ENCODE assay signal across 1 cellular context in the genomic region with DNA sequence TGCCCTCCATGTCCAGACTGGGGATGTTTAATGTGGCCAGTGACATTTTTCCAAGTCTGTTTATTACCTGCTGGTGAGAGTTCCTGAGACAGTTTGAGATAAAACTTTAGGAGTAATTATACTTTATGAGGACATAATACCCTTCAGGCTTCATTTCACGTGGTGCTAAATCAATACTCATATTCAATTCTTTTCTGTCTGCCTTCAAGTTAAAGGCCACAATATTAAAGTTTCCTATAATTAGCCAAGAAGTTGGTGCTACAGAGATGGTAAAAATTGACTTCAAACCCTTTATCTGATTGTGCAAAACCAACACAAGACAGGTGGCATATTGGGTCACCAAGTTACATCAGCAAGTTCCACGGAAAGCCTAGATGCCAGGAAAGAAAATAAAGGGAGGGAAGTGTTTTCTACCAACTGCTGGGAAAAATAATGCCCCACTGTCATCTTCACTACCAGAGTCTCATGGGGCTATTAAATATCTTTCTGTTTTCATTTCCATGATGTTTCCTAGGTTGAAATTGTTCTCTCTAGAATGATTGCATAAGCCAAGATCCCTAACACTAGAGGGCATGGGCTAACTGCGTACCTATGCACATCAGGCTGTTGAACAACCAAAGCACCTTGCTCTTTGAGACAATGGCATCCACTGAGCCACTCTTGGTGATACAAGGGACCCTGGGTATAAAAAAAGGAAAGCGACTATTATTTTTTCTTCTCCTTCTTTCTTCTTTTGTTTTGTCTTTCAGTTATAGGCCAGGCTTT.
TF ChIP-seq lines count a peak whose summit lies in the region.

No MANE protein-coding gene starts in this region.

TF ChIP-seq in HEK293, 187 proteins besides CTCF, POLR2A, EP300 and RAD21 (continued from another document and continues in another):
- TF ChIP-seq, protein P1, sequence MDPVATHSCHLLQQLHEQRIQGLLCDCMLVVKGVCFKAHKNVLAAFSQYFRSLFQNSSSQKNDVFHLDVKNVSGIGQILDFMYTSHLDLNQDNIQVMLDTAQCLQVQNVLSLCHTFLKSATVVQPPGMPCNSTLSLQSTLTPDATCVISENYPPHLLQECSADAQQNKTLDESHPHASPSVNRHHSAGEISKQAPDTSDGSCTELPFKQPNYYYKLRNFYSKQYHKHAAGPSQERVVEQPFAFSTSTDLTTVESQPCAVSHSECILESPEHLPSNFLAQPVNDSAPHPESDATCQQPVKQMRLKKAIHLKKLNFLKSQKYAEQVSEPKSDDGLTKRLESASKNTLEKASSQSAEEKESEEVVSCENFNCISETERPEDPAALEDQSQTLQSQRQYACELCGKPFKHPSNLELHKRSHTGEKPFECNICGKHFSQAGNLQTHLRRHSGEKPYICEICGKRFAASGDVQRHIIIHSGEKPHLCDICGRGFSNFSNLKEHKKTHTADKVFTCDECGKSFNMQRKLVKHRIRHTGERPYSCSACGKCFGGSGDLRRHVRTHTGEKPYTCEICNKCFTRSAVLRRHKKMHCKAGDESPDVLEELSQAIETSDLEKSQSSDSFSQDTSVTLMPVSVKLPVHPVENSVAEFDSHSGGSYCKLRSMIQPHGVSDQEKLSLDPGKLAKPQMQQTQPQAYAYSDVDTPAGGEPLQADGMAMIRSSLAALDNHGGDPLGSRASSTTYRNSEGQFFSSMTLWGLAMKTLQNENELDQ (tag by site-specific recombination; IDR thresholded peaks at IDR 0.05; ENCODE audit: low read depth) = no peak
- TF ChIP-seq ZFP69B (tag by site-specific recombination; IDR thresholded peaks at IDR 0.05) (no peak), ZFHX2 (tag by site-specific recombination; conservative IDR thresholded peaks at IDR 0.05) (no peak), ZNF555 (tag by site-specific recombination; conservative IDR thresholded peaks at IDR 0.05) (no peak), ZNF366 (tag by site-specific recombination; conservative IDR thresholded peaks at IDR 0.05) (no peak), EGR2 (tag by site-specific recombination; IDR thresholded peaks at IDR 0.05; ENCODE audit: low read depth) (no peak), ZNF585B (tag by site-specific recombination; IDR thresholded peaks at IDR 0.05) (no peak), ZNF571 (tag by site-specific recombination; IDR thresholded peaks at IDR 0.05) (no peak), TCF7L2 (IDR thresholded peaks at IDR 0.05; ENCODE audit: borderline replicate concordance, low read depth, low read length) (no peak), GLI4 (tag by site-specific recombination; IDR thresholded peaks at IDR 0.05) (no peak), ZNF423 (tag by site-specific recombination; IDR thresholded peaks at IDR 0.05) (no peak), OVOL3 (tag by site-specific recombination; IDR thresholded peaks at IDR 0.05) (no peak), GFI1B (tag by site-specific recombination; IDR thresholded peaks at IDR 0.05) (no peak), YY1 (tag by site-specific recombination; IDR thresholded peaks at IDR 0.05) (0 out of 2 replicates have a peak, but pooled peaks have one; percentile 20), ZNF350 (tag by site-specific recombination; IDR thresholded peaks at IDR 0.05) (no peak), SALL2 (tag by site-specific recombination; IDR thresholded peaks at IDR 0.05; ENCODE audit: borderline replicate concordance) (no peak), ZNF311 (tag by site-specific recombination; IDR thresholded peaks at IDR 0.05; ENCODE audit: borderline replicate concordance) (no peak), ZNF658 (tag by site-specific recombination; IDR thresholded peaks at IDR 0.05) (no peak), ZNF169 (tag by site-specific recombination; IDR thresholded peaks at IDR 0.05) (no peak), KLF10 (tag by site-specific recombination; IDR thresholded peaks at IDR 0.05) (no peak), ZNF391 (tag by site-specific recombination; IDR thresholded peaks at IDR 0.05; ENCODE audit: borderline replicate concordance, low read depth) (no peak), ZNF335 (tag by site-specific recombination; conservative IDR thresholded peaks at IDR 0.05) (no peak), HOXD13 (CRISPR knock-in tag; IDR thresholded peaks at IDR 0.05; ENCODE audit: borderline replicate concordance) (no peak), GLIS2 (tag by site-specific recombination; IDR thresholded peaks at IDR 0.05) (no peak), KLF1 (tag by site-specific recombination; IDR thresholded peaks at IDR 0.05) (no peak), ZNF654 (tag by site-specific recombination; IDR thresholded peaks at IDR 0.05; ENCODE audit: low read depth) (no peak), ZNF175 (tag by site-specific recombination; IDR thresholded peaks at IDR 0.05) (no peak), SCRT2 (tag by site-specific recombination; IDR thresholded peaks at IDR 0.05) (peak; percentile 31; the same call in 1 of the 2 replicates), ZNF792 (tag by site-specific recombination; IDR thresholded peaks at IDR 0.05) (no peak), ZNF830 (tag by site-specific recombination; IDR thresholded peaks at IDR 0.05; ENCODE audit: low read depth) (no peak), ZNF223 (tag by site-specific recombination; IDR thresholded peaks at IDR 0.05) (no peak), ZNF544 (tag by site-specific recombination; IDR thresholded peaks at IDR 0.05) (no peak), ZNF621 (tag by site-specific recombination; IDR thresholded peaks at IDR 0.05) (no peak), ZSCAN23 (tag by site-specific recombination; IDR thresholded peaks at IDR 0.05) (no peak)
- TF ChIP-seq, protein P2, sequence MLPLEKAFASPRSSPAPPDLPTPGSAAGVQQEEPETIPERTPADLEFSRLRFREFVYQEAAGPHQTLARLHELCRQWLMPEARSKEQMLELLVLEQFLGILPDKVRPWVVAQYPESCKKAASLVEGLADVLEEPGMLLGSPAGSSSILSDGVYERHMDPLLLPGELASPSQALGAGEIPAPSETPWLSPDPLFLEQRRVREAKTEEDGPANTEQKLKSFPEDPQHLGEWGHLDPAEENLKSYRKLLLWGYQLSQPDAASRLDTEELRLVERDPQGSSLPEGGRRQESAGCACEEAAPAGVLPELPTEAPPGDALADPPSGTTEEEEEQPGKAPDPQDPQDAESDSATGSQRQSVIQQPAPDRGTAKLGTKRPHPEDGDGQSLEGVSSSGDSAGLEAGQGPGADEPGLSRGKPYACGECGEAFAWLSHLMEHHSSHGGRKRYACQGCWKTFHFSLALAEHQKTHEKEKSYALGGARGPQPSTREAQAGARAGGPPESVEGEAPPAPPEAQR (tag by site-specific recombination; IDR thresholded peaks at IDR 0.05) = no peak
- TF ChIP-seq, protein P3, sequence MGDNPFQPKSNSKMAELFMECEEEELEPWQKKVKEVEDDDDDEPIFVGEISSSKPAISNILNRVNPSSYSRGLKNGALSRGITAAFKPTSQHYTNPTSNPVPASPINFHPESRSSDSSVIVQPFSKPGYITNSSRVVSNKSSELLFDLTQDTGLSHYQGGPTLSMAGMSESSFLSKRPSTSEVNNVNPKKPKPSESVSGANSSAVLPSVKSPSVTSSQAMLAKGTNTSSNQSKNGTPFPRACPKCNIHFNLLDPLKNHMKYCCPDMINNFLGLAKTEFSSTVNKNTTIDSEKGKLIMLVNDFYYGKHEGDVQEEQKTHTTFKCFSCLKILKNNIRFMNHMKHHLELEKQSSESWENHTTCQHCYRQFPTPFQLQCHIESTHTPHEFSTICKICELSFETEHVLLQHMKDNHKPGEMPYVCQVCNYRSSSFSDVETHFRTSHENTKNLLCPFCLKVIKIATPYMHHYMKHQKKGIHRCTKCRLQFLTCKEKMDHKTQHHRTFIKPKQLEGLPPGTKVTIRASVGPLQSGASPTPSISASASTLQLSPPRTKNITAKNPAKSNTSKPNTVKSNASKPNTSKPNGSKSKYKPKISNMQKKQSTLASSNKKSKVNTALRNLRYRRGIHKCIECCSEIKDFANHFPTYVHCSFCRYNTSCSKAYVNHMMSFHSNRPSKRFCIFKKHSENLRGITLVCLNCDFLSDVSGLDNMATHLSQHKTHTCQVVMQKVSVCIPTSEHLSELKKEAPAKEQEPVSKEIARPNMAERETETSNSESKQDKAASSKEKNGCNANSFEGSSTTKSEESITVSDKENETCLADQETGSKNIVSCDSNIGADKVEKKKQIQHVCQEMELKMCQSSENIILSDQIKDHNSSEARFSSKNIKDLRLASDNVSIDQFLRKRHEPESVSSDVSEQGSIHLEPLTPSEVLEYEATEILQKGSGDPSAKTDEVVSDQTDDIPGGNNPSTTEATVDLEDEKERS (tag by site-specific recombination; IDR thresholded peaks at IDR 0.05) = no peak
- TF ChIP-seq, protein P4, sequence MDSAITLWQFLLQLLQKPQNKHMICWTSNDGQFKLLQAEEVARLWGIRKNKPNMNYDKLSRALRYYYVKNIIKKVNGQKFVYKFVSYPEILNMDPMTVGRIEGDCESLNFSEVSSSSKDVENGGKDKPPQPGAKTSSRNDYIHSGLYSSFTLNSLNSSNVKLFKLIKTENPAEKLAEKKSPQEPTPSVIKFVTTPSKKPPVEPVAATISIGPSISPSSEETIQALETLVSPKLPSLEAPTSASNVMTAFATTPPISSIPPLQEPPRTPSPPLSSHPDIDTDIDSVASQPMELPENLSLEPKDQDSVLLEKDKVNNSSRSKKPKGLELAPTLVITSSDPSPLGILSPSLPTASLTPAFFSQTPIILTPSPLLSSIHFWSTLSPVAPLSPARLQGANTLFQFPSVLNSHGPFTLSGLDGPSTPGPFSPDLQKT (IDR thresholded peaks at IDR 0.05; ENCODE audit: borderline replicate concordance, low read depth, low read length) = no peak
- TF ChIP-seq, protein P5, sequence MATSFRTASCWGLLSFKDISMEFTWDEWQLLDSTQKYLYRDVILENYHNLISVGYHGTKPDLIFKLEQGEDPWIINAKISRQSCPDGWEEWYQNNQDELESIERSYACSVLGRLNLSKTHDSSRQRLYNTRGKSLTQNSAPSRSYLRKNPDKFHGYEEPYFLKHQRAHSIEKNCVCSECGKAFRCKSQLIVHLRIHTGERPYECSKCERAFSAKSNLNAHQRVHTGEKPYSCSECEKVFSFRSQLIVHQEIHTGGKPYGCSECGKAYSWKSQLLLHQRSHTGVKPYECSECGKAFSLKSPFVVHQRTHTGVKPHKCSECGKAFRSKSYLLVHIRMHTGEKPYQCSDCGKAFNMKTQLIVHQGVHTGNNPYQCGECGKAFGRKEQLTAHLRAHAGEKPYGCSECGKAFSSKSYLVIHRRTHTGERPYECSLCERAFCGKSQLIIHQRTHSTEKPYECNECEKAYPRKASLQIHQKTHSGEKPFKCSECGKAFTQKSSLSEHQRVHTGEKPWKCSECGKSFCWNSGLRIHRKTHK (tag by site-specific recombination; IDR thresholded peaks at IDR 0.05) = no peak
- TF ChIP-seq, protein P6, sequence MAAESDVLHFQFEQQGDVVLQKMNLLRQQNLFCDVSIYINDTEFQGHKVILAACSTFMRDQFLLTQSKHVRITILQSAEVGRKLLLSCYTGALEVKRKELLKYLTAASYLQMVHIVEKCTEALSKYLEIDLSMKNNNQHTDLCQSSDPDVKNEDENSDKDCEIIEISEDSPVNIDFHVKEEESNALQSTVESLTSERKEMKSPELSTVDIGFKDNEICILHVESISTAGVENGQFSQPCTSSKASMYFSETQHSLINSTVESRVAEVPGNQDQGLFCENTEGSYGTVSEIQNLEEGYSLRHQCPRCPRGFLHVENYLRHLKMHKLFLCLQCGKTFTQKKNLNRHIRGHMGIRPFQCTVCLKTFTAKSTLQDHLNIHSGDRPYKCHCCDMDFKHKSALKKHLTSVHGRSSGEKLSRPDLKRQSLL (tag by site-specific recombination; IDR thresholded peaks at IDR 0.05) = 0 out of 2 replicates have a peak, but pooled peaks have one; percentile 30
- TF ChIP-seq, protein P7, sequence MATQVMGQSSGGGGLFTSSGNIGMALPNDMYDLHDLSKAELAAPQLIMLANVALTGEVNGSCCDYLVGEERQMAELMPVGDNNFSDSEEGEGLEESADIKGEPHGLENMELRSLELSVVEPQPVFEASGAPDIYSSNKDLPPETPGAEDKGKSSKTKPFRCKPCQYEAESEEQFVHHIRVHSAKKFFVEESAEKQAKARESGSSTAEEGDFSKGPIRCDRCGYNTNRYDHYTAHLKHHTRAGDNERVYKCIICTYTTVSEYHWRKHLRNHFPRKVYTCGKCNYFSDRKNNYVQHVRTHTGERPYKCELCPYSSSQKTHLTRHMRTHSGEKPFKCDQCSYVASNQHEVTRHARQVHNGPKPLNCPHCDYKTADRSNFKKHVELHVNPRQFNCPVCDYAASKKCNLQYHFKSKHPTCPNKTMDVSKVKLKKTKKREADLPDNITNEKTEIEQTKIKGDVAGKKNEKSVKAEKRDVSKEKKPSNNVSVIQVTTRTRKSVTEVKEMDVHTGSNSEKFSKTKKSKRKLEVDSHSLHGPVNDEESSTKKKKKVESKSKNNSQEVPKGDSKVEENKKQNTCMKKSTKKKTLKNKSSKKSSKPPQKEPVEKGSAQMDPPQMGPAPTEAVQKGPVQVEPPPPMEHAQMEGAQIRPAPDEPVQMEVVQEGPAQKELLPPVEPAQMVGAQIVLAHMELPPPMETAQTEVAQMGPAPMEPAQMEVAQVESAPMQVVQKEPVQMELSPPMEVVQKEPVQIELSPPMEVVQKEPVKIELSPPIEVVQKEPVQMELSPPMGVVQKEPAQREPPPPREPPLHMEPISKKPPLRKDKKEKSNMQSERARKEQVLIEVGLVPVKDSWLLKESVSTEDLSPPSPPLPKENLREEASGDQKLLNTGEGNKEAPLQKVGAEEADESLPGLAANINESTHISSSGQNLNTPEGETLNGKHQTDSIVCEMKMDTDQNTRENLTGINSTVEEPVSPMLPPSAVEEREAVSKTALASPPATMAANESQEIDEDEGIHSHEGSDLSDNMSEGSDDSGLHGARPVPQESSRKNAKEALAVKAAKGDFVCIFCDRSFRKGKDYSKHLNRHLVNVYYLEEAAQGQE (tag by site-specific recombination; IDR thresholded peaks at IDR 0.05) = no peak
- TF ChIP-seq, protein P8, sequence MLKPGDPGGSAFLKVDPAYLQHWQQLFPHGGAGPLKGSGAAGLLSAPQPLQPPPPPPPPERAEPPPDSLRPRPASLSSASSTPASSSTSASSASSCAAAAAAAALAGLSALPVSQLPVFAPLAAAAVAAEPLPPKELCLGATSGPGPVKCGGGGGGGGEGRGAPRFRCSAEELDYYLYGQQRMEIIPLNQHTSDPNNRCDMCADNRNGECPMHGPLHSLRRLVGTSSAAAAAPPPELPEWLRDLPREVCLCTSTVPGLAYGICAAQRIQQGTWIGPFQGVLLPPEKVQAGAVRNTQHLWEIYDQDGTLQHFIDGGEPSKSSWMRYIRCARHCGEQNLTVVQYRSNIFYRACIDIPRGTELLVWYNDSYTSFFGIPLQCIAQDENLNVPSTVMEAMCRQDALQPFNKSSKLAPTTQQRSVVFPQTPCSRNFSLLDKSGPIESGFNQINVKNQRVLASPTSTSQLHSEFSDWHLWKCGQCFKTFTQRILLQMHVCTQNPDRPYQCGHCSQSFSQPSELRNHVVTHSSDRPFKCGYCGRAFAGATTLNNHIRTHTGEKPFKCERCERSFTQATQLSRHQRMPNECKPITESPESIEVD (tag by site-specific recombination; IDR thresholded peaks at IDR 0.05) = peak; percentile 89
- TF ChIP-seq, protein P9, sequence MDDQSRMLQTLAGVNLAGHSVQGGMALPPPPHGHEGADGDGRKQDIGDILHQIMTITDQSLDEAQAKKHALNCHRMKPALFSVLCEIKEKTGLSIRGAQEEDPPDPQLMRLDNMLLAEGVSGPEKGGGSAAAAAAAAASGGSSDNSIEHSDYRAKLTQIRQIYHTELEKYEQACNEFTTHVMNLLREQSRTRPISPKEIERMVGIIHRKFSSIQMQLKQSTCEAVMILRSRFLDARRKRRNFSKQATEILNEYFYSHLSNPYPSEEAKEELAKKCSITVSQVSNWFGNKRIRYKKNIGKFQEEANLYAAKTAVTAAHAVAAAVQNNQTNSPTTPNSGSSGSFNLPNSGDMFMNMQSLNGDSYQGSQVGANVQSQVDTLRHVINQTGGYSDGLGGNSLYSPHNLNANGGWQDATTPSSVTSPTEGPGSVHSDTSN (CRISPR knock-in tag; IDR thresholded peaks at IDR 0.05) = no peak
